ENCODE assay signal across 1 cellular context in the genomic region with DNA sequence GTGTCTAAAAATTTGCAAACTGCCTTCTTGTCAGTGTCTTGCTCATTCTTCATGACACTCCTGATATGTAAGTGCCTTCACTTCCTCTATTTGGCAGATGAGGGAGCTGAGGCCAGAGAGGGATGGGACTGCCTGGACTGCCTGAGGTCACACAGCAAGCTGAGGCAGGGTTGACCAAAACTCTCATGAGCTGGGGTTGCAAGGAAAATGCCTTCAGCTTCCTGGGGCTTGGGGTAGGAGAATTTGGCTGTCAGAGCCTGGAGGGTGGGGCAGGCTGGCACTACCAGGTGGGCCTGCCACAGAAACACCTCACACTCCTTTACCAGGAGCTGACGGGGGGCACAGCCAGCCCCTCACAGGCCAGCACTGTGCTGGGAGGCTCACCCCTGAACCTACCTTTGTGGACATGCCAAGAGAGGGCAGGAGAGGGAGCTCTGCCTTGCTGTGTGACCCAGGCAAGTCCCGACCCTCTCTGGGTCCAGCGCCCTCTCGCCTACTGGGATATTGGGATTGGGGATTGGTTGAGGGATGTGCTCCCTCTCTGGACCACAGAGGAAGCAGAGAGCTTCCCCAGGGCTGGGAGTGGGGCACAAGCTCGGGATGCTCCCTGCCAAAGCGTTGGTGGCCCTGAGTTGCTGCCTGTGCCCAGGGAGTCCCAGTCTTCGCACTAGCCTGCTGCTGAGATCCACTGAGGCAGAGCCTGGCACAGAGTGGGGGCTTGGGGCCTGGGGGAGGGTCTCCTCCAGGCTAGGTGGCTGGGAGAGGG.
TF ChIP-seq lines count a peak whose summit lies in the region.

No MANE protein-coding gene starts in this region.

TF ChIP-seq in IMR-90, 13 proteins besides CTCF, POLR2A, EP300 and RAD21:
- TF ChIP-seq, protein P1, sequence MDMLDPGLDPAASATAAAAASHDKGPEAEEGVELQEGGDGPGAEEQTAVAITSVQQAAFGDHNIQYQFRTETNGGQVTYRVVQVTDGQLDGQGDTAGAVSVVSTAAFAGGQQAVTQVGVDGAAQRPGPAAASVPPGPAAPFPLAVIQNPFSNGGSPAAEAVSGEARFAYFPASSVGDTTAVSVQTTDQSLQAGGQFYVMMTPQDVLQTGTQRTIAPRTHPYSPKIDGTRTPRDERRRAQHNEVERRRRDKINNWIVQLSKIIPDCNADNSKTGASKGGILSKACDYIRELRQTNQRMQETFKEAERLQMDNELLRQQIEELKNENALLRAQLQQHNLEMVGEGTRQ (IDR thresholded peaks at IDR 0.05; ENCODE audit: low read depth, low read length): no peak
- TF ChIP-seq RCOR1 (IDR thresholded peaks at IDR 0.05; ENCODE audit: insufficient replicate concordance, low read length) (no peak), MAFK (IDR thresholded peaks at IDR 0.05; ENCODE audit: low read depth, low read length) (no peak), BHLHE40 (IDR thresholded peaks at IDR 0.05; ENCODE audit: low read depth, low read length) (no peak), MAZ (IDR thresholded peaks at IDR 0.05; ENCODE audit: borderline replicate concordance, low read depth, low read length) (no peak), RFX5 (IDR thresholded peaks at IDR 0.05; ENCODE audit: low read depth, low read length) (no peak), NFE2L2 (IDR thresholded peaks at IDR 0.05; ENCODE audit: low read depth, low read length) (no peak), MXI1 (IDR thresholded peaks at IDR 0.05; ENCODE audit: borderline replicate concordance, low read depth, low read length) (no peak), SMC3 (IDR thresholded peaks at IDR 0.05; ENCODE audit: low read depth, low read length) (no peak), CHD1 (IDR thresholded peaks at IDR 0.05; ENCODE audit: low read depth, low read length) (no peak), FOS (IDR thresholded peaks at IDR 0.05; ENCODE audit: low read depth, low read length) (no peak), CEBPB (IDR thresholded peaks at IDR 0.05; ENCODE audit: low read depth, low read length) (no peak)
- TF ChIP-seq, protein P2, sequence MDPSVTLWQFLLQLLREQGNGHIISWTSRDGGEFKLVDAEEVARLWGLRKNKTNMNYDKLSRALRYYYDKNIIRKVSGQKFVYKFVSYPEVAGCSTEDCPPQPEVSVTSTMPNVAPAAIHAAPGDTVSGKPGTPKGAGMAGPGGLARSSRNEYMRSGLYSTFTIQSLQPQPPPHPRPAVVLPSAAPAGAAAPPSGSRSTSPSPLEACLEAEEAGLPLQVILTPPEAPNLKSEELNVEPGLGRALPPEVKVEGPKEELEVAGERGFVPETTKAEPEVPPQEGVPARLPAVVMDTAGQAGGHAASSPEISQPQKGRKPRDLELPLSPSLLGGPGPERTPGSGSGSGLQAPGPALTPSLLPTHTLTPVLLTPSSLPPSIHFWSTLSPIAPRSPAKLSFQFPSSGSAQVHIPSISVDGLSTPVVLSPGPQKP (IDR thresholded peaks at IDR 0.05; ENCODE audit: borderline replicate concordance, low read depth, low read length): no peak
